23 cellular contexts compared by ENCODE assay signal in the genomic region with DNA sequence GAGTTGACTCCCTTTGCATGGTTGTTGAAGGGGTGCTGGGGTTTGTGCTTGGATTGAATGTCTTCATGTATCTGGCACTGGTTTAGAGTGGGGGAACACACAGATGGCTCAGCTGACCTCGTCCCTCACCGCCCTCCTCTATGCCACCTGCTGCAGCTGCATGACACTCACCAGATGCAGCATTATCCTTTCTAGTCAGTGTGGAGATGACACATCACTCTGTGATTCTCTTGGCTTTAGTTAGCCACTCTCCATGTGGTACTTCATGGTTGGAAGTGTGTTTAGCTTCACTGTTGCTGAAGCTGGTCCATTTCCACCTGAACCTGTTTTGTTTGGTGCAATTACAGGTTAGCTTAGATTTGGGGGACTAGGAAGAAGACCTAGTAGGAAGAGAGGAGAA. TPM values are rescaled to one million over a fixed set of nuclear protein-coding genes. Genes with fewer than 3 reads are reported as not detected.
DNase-seq lines count a peak whose midpoint lies in the region; ATAC-seq, FAIRE-seq and TF ChIP-seq lines count a peak whose summit lies in the region.
"Had no signal": no experiment of that assay in that cellular context is flagged by ENCODE, and none has a peak within 500 bp of the region (broad histone marks: within the 10 kb centered on the region; RNA-seq: fewer than 3 reads in every experiment).

No MANE protein-coding gene starts in this region.

- H3K4me1 ChIP-seq in astrocyte (ENCODE audit: insufficient read depth, low read length): peaks cover 13% of the 10 kb centered on the region
- no peaks in the 10 kb centered on the region for H3K4me1 ChIP-seq in CD8-positive, alpha-beta T cell (ENCODE audit: insufficient read depth, low read length)

- POLR2A ChIA-PET in CD8-positive, alpha-beta T cell (lab: Charles Lee): no interaction called here

- intact Hi-C loops in CD8-positive, alpha-beta T cell (cut with DNase I, micrococcal nuclease): no loop called here

- no peaks in the 10 kb centered on the region for H3K79me2 ChIP-seq in astrocyte (ENCODE audit: insufficient read depth, low read length)

- H3K4me3 ChIP-seq in MG63 (no peak overlapping the region), astrocyte (ENCODE audit: insufficient read depth, low read depth, low read length) (no peak overlapping the region)
- no peak overlapping the region for H3K4me3 ChIP-seq in CD8-positive, alpha-beta T cell (ENCODE audit: low read depth, low read length)
- H3K4me3 ChIP-seq: SJCRH30, stomach had no signal

- no peak for ATAC-seq in CD8-positive, alpha-beta T cell

- no peak overlapping the region for H3K27ac Mint-ChIP-seq in astrocyte (ENCODE audit: unreplicated experiment)
- no peak overlapping the region for H3K27ac Mint-ChIP-seq in nephron progenitor cell
- no peak overlapping the region for H3K27ac Mint-ChIP-seq in CD8-positive, alpha-beta T cell

- DNase-seq in EL: peak; percentile 51
- peak; percentile 49 for DNase-seq in MG63
- peak; percentile 55 for DNase-seq in astrocyte (ENCODE audit: low read depth)
- peak; percentile 22 for DNase-seq in kidney tubule cell (ENCODE audit: low spot score)
- no peak for DNase-seq in nephron progenitor cell
- DNase-seq in activated CD4-positive, alpha-beta T cell treated with anti-CD3 and anti-CD28 coated beads, Interleukin-2, amount 50 U/mL, for 1 hour: no peak
- DNase-seq in CD8-positive, alpha-beta T cell: no peak
- DNase-seq in hypothalamus (lab: John Stamatoyannopoulos, UW): no peak
- DNase-seq: activated effector memory CD4-positive, alpha-beta T cell treated with anti-CD3 and anti-CD28 coated beads, Interleukin-2, amount 50 U/mL, for 16 hours; AML-193; amniotic stem cell; central memory CD4-positive, alpha-beta T cell; erythroblast; NCI-H1436 treated with DMSO at 0.1 percent for 48 hours; NCI-H2171; NCI-H748 treated with DMSO at 0.1 percent for 48 hours; stimulated activated CD4-positive, alpha-beta T cell treated with anti-CD3 and anti-CD28 coated beads, Interleukin-4, amount 100 ng/mL, for 24 hours; stomach; T-helper 2 cell; trophoblast cell; WERI-Rb-1 had no signal

- H3K9me3 ChIP-seq in MG63 (no peaks in the 10 kb centered on the region), astrocyte (ENCODE audit: insufficient read depth, low read depth, low read length) (no peaks in the 10 kb centered on the region)
- no peaks in the 10 kb centered on the region for H3K9me3 ChIP-seq in CD8-positive, alpha-beta T cell (ENCODE audit: low read length)
- H3K9me3 ChIP-seq: SJCRH30, stomach had no signal

- H4K20me1 ChIP-seq in astrocyte (ENCODE audit: insufficient read depth, low read length): no peaks in the 10 kb centered on the region

- H3K36me3 ChIP-seq in MG63 (no peaks in the 10 kb centered on the region), astrocyte (ENCODE audit: insufficient read depth, low read length) (no peaks in the 10 kb centered on the region)
- H3K36me3 ChIP-seq in CD8-positive, alpha-beta T cell (ENCODE audit: insufficient read depth, low read length): no peaks in the 10 kb centered on the region
- H3K36me3 ChIP-seq: SJCRH30, stomach, WERI-Rb-1 had no signal

- H2AFZ ChIP-seq in astrocyte (ENCODE audit: low read depth, low read length): no peak overlapping the region

- H3K4me2 ChIP-seq in astrocyte (ENCODE audit: low read length): no peak overlapping the region

- H3K27me3 ChIP-seq in MG63: no peaks in the 10 kb centered on the region
- H3K27me3 ChIP-seq in astrocyte (ENCODE audit: insufficient read depth, low read length): no peaks in the 10 kb centered on the region
- no peaks in the 10 kb centered on the region for H3K27me3 ChIP-seq in CD8-positive, alpha-beta T cell (ENCODE audit: insufficient read depth, low read length)
- H3K27me3 ChIP-seq: SJCRH30, stomach had no signal

- H3K27ac ChIP-seq in astrocyte (ENCODE audit: low read depth, low read length): no peak overlapping the region
- H3K27ac ChIP-seq in CD8-positive, alpha-beta T cell (ENCODE audit: low read depth, low read length): no peak overlapping the region
- H3K27ac ChIP-seq: HL-60, SJCRH30, stomach, WERI-Rb-1 had no signal

- H3K9me3 Mint-ChIP-seq in astrocyte (ENCODE audit: unreplicated experiment) (peaks cover 6% of the 10 kb centered on the region), nephron progenitor cell (no peaks in the 10 kb centered on the region)
- H3K9me3 Mint-ChIP-seq in CD8-positive, alpha-beta T cell: no peaks in the 10 kb centered on the region

- CTCF ChIA-PET in CD8-positive, alpha-beta T cell (lab: Charles Lee): no interaction called here

- peaks cover 6% of the 10 kb centered on the region for H3K27me3 Mint-ChIP-seq in astrocyte (ENCODE audit: low read depth, unreplicated experiment)
- H3K27me3 Mint-ChIP-seq in nephron progenitor cell (ENCODE audit: low read depth, poor library complexity): peaks cover 8% of the 10 kb centered on the region
- peaks cover 14% of the 10 kb centered on the region for H3K27me3 Mint-ChIP-seq in CD8-positive, alpha-beta T cell (ENCODE audit: low read depth)

- no peak overlapping the region for H3K4me3 Mint-ChIP-seq in astrocyte (ENCODE audit: unreplicated experiment)
- no peak overlapping the region for H3K4me3 Mint-ChIP-seq in nephron progenitor cell
- H3K4me3 Mint-ChIP-seq in CD8-positive, alpha-beta T cell: no peak overlapping the region

- H3K9ac ChIP-seq in astrocyte (ENCODE audit: low read length): no peak overlapping the region

- no peak for TF ChIP-seq CTCF in astrocyte (IDR thresholded peaks at IDR 0.05; ENCODE audit: insufficient read depth, low read depth, low read length)
- TF ChIP-seq CTCF in nephron progenitor cell (IDR thresholded peaks at IDR 0.05): no peak
- no peak for TF ChIP-seq CTCF in CD8-positive, alpha-beta T cell (IDR thresholded peaks at IDR 0.05)

- peak; percentile 68 for FAIRE-seq in astrocyte (lab: Jason Lieb, UNC)

- H3K4me1 Mint-ChIP-seq in astrocyte (ENCODE audit: low read depth, unreplicated experiment) (peaks cover 16% of the 10 kb centered on the region), nephron progenitor cell (no peaks in the 10 kb centered on the region)
- H3K4me1 Mint-ChIP-seq in CD8-positive, alpha-beta T cell (ENCODE audit: low read depth): no peaks in the 10 kb centered on the region

- no peaks in the 10 kb centered on the region for H3K36me3 Mint-ChIP-seq in astrocyte (ENCODE audit: low read depth, unreplicated experiment)
- no peaks in the 10 kb centered on the region for H3K36me3 Mint-ChIP-seq in nephron progenitor cell (ENCODE audit: low read depth)
- H3K36me3 Mint-ChIP-seq in CD8-positive, alpha-beta T cell: no peaks in the 10 kb centered on the region

RNA-seq across cellular contexts. Expression of a gene that starts 56.3 kb away (rescaled TPM):
- 79.2 and 110 TPM in 2 replicates for total RNA-seq in MG63 (2014; rRNA removed; shearing (Covaris generic); ENCODE audit: low replicate concordance)
- 2.1 and 4.4 TPM in 2 replicates for total RNA-seq in astrocyte
- total RNA-seq in CD8-positive, alpha-beta T cell: not detected

Comparison
In these comparisons a context has a peak if more than half of its experiments do, and no peak if none do; other contexts are left out.
1. DNase-seq: peak in EL (single experiment), MG63 (single experiment), astrocyte (single experiment) and kidney tubule cell (single experiment); none in nephron progenitor cell (single experiment), activated CD4-positive, alpha-beta T cell treated with anti-CD3 and anti-CD28 coated beads, Interleukin-2, amount 50 U/mL, for 1 hour (single experiment), CD8-positive, alpha-beta T cell (0 of 7) and hypothalamus (0 of 51).
2. RNA of a gene that starts 56.3 kb away (total RNA-seq): 79.2 to 110 TPM in MG63; 2.1 to 4.4 TPM in astrocyte and not detected in CD8-positive, alpha-beta T cell; every median in the first group is over 10 times any median in the second.